In genomic region chr11:78200061-78200460, GRCh38 we compare ENCODE assay signal across 25 cellular contexts. TPM values are rescaled to one million over a fixed set of nuclear protein-coding genes. Genes with fewer than 3 reads are reported as not detected.
DNase-seq lines count a peak whose midpoint lies in the region; ATAC-seq and TF ChIP-seq lines count a peak whose summit lies in the region.
"Had no signal": no experiment of that assay in that cellular context is flagged by ENCODE, and none has a peak within 500 bp of the region (broad histone marks: within the 10 kb centered on the region; RNA-seq: fewer than 3 reads in every experiment).

No MANE protein-coding gene starts in this region.

- no peak overlapping the region for H3K4me3 Mint-ChIP-seq in natural killer cell treated with Interleukin-12 subunit alpha and Interleukin-12 subunit beta and Interleukin-15 and Interleukin-18, amount 100 ng/mL, for 72 hours
- H3K4me3 Mint-ChIP-seq in natural killer cell = no peak overlapping the region
- H3K4me3 Mint-ChIP-seq in central memory CD8-positive, alpha-beta T cell = no peak overlapping the region
- H3K4me3 Mint-ChIP-seq: GM23338, H9 had no signal

- H3K4me3 ChIP-seq in osteoblast (ENCODE audit: insufficient read depth, low read length) (no peak overlapping the region), psoas muscle (no peak overlapping the region)
- H3K4me3 ChIP-seq: GM12878, GM23338, MG63, Peyer's patch had no signal

- H3K27ac ChIP-seq in osteoblast (ENCODE audit: low read depth, low read length) (no peak overlapping the region), psoas muscle (no peak overlapping the region)
- H3K27ac ChIP-seq: Peyer's patch had no signal

- H3K4me1 Mint-ChIP-seq in natural killer cell treated with Interleukin-12 subunit alpha and Interleukin-12 subunit beta and Interleukin-15 and Interleukin-18, amount 100 ng/mL, for 72 hours (ENCODE audit: low read depth in 2 of 2) = peaks cover 23 to 32% of the 10 kb centered on the region in 2 donors
- peaks cover 16 to 19% of the 10 kb centered on the region in 2 donors for H3K4me1 Mint-ChIP-seq in natural killer cell
- H3K4me1 Mint-ChIP-seq in central memory CD8-positive, alpha-beta T cell = peaks cover 35% of the 10 kb centered on the region

- H4K20me1 ChIP-seq in osteoblast (ENCODE audit: insufficient read depth, low read length) = peaks cover 34% of the 10 kb centered on the region

- H3K27me3 ChIP-seq in osteoblast (ENCODE audit: insufficient read depth, low read length) = no peaks in the 10 kb centered on the region
- no peaks in the 10 kb centered on the region for H3K27me3 ChIP-seq in psoas muscle (ENCODE audit: insufficient read depth in 3 of 3, low read length in 2 of 3)
- H3K27me3 ChIP-seq: MG63, Peyer's patch had no signal

- no peaks in the 10 kb centered on the region for H3K27me3 Mint-ChIP-seq in natural killer cell treated with Interleukin-12 subunit alpha and Interleukin-12 subunit beta and Interleukin-15 and Interleukin-18, amount 100 ng/mL, for 72 hours
- no peaks in the 10 kb centered on the region for H3K27me3 Mint-ChIP-seq in natural killer cell (ENCODE audit: low read depth in 2 of 2)
- no peaks in the 10 kb centered on the region for H3K27me3 Mint-ChIP-seq in central memory CD8-positive, alpha-beta T cell

- peaks cover 50% of the 10 kb centered on the region for H3K36me3 ChIP-seq in osteoblast (ENCODE audit: insufficient read depth, low read length)
- peaks cover 0 to 21% of the 10 kb centered on the region in 2 donors for H3K36me3 ChIP-seq in psoas muscle (ENCODE audit: insufficient read depth in 1 of 2, low read depth in 1 of 2)
- H3K36me3 ChIP-seq: MG63 had no signal

- H2AFZ ChIP-seq in osteoblast (ENCODE audit: low read length) = no peak overlapping the region
- H2AFZ ChIP-seq: GM23338 had no signal

- no peak for ATAC-seq in natural killer cell treated with Interleukin-12 subunit alpha and Interleukin-12 subunit beta and Interleukin-15 and Interleukin-18, amount 100 ng/mL, for 72 hours
- ATAC-seq in natural killer cell (no peak), psoas muscle (no peak), HG02678 (IDR thresholded peaks at IDR 0.05; ENCODE audit: unreplicated experiment) (no peak)
- ATAC-seq in central memory CD8-positive, alpha-beta T cell (replicated peaks; ENCODE audit: extremely low read depth, poor library complexity, severe bottlenecking) = no peak
- ATAC-seq: GM12878, GM23338, HepG2 had no signal

- no peaks in the 10 kb centered on the region for H3K9me3 Mint-ChIP-seq in natural killer cell treated with Interleukin-12 subunit alpha and Interleukin-12 subunit beta and Interleukin-15 and Interleukin-18, amount 100 ng/mL, for 72 hours
- no peaks in the 10 kb centered on the region for H3K9me3 Mint-ChIP-seq in natural killer cell
- H3K9me3 Mint-ChIP-seq in central memory CD8-positive, alpha-beta T cell = no peaks in the 10 kb centered on the region
- H3K9me3 Mint-ChIP-seq: GM23338, H9 had no signal

- H3K4me2 ChIP-seq in osteoblast (ENCODE audit: insufficient read depth, low read length) = no peak overlapping the region
- H3K4me2 ChIP-seq: GM23338, SK-N-SH had no signal

- DNase-seq in natural killer cell treated with Interleukin-12 subunit alpha and Interleukin-12 subunit beta and Interleukin-15 and Interleukin-18, amount 100 ng/mL, for 72 hours (ENCODE audit: low spot score) = peak; percentile 58
- DNase-seq in natural killer cell (no peak), osteoblast (ENCODE audit: insufficient read length, low spot score, missing footprints) (peak; percentile 4), psoas muscle (no peak), foreskin melanocyte (no peak)
- DNase-seq in central memory CD8-positive, alpha-beta T cell (ENCODE audit: low spot score in 2 of 2) = no peak
- DNase-seq: DMS 273 treated with DMSO at 0.1 percent for 48 hours, DMS79, EL, GDM1, H9, MG63, NCI-H1105 treated with DMSO at 0.1 percent for 48 hours, NCI-H146, NCI-H2029 treated with DMSO at 0.1 percent for 48 hours, NCI-H2227 treated with DMSO at 0.1 percent for 48 hours, NCI-H526 treated with DMSO at 0.1 percent for 48 hours, OCI-M1, SIG-M5, SK-N-SH had no signal

- H3K9me3 ChIP-seq in osteoblast (ENCODE audit: low read depth, low read length) (no peaks in the 10 kb centered on the region), psoas muscle (no peaks in the 10 kb centered on the region)
- H3K9me3 ChIP-seq: MG63, Peyer's patch, SK-N-SH had no signal

- intact Hi-C loops in natural killer cell (cut with micrococcal nuclease) = no loop called here
- intact Hi-C loops in psoas muscle (cut with DNase I) = no loop called here

- WGBS in psoas muscle, 3 donors = 93 to 96% (median 94%) methylated on average over 4 of the region's 4 CpGs

- H3K79me2 ChIP-seq in osteoblast (ENCODE audit: insufficient read depth, low read length) = peaks cover 59% of the 10 kb centered on the region

- no peak overlapping the region for H3K27ac Mint-ChIP-seq in natural killer cell treated with Interleukin-12 subunit alpha and Interleukin-12 subunit beta and Interleukin-15 and Interleukin-18, amount 100 ng/mL, for 72 hours
- peak overlapping the region in 1 of 2 donors; percentile 29 for H3K27ac Mint-ChIP-seq in natural killer cell
- peak overlapping the region; percentile 33 for H3K27ac Mint-ChIP-seq in central memory CD8-positive, alpha-beta T cell (ENCODE audit: low read depth)
- H3K27ac Mint-ChIP-seq: GM23338, H9 had no signal

- TF ChIP-seq CTCF in natural killer cell (IDR thresholded peaks at IDR 0.05) (no peak), osteoblast (IDR thresholded peaks at IDR 0.05; ENCODE audit: extremely low read depth, low read depth, low read length) (no peak), psoas muscle (IDR thresholded peaks at IDR 0.05) (no peak)

- H3K36me3 Mint-ChIP-seq in natural killer cell treated with Interleukin-12 subunit alpha and Interleukin-12 subunit beta and Interleukin-15 and Interleukin-18, amount 100 ng/mL, for 72 hours = no peaks in the 10 kb centered on the region
- no peaks in the 10 kb centered on the region for H3K36me3 Mint-ChIP-seq in natural killer cell
- H3K36me3 Mint-ChIP-seq in central memory CD8-positive, alpha-beta T cell (ENCODE audit: insufficient read depth) = peaks cover 11% of the 10 kb centered on the region

- H3K4me1 ChIP-seq in osteoblast (ENCODE audit: insufficient read depth, low read length) = no peaks in the 10 kb centered on the region
- no peaks in the 10 kb centered on the region for H3K4me1 ChIP-seq in psoas muscle

RNA-seq across cellular contexts. Expression of gene USP35, which starts 11.3 kb away (rescaled TPM):
- 1 to 10 TPM; 7.2 to 7.9 TPM for total RNA-seq in natural killer cell treated with Interleukin-12 subunit alpha and Interleukin-12 subunit beta and Interleukin-15 and Interleukin-18, amount 100 ng/mL, for 72 hours
- 1 to 10 TPM; 6.1 to 8.5 (median 8.1) TPM for total RNA-seq in natural killer cell
- total RNA-seq in osteoblast = 21.4 and 26.2 TPM in 2 replicates
- 1 to 10 TPM; 2.0 to 4.4 (median 3.5) TPM for total RNA-seq in psoas muscle
- 1 to 10 TPM; 1.3 to 7.1 (median 2.2) TPM for polyA plus RNA-seq in psoas muscle

RNA-seq across cellular contexts. Expression of gene KCTD21, which starts 11.6 kb away (rescaled TPM):
- total RNA-seq in natural killer cell treated with Interleukin-12 subunit alpha and Interleukin-12 subunit beta and Interleukin-15 and Interleukin-18, amount 100 ng/mL, for 72 hours = 1 to 10 TPM; 3.6 to 9.4 TPM
- total RNA-seq in natural killer cell (1 to 10 TPM; 1.7 to 2.7 (median 2.2) TPM), osteoblast (14.5 and 15.0 TPM in 2 replicates), psoas muscle (1 to 10 TPM; 4.7 to 7.0 (median 5.8) TPM)
- polyA plus RNA-seq in psoas muscle = 10 to 100 TPM in 1 of 3 donors, 1 to 10 TPM in 2; 4.8 to 10.3 (median 5.0) TPM

Comparison
In these comparisons a context has a peak if more than half of its experiments do, and no peak if none do; other contexts are left out.
1. DNase-seq: peak in natural killer cell treated with Interleukin-12 subunit alpha and Interleukin-12 subunit beta and Interleukin-15 and Interleukin-18, amount 100 ng/mL, for 72 hours (single experiment) and osteoblast (single experiment); none in natural killer cell (single experiment), central memory CD8-positive, alpha-beta T cell (0 of 2), psoas muscle (0 of 2) and foreskin melanocyte (single experiment).